In genomic region chr5:32489791-32490581, GRCh38 we compare ENCODE assay signal across 8 cellular contexts. TPM values are rescaled to one million over a fixed set of nuclear protein-coding genes. Genes with fewer than 3 reads are reported as not detected.
A peak's percentile ranks its signal among the peaks of the same experiment; 100 is the strongest.
DNase-seq lines count a peak whose midpoint lies in the region; ATAC-seq lines count a peak whose summit lies in the region.

No MANE protein-coding gene starts in this region.

- peak; percentile 75 for DNase-seq in D341Med (ENCODE audit: low spot score)
- DNase-seq in NCI-H748 treated with DMSO at 0.1 percent for 48 hours (lab: John Stamatoyannopoulos, UW): peak; percentile 100
- DNase-seq in activated CD4-positive, alpha-beta T cell treated with anti-CD3 and anti-CD28 coated beads, Interleukin-2, amount 50 U/mL, for 48 hours: peak; percentile 71 to 80
- peak; percentile 76 for DNase-seq in ecto neural progenitor cell (ENCODE audit: low spot score)
- peak; percentile 80 to 88 for DNase-seq in lung microvascular endothelial cell (ENCODE audit: low read depth in 2 of 2)
- DNase-seq in stimulated activated CD8-positive, alpha-beta memory T cell treated with anti-CD3 and anti-CD28 coated beads, Interleukin-12 subunit alpha, Interleukin-12 subunit beta, amount 100 ng/mL, for 24 hours (ENCODE audit: extremely low read depth): peak; percentile 27

- peak; percentile 49 for ATAC-seq in HG03439 (IDR thresholded peaks at IDR 0.05; ENCODE audit: unreplicated experiment)
- no peak for ATAC-seq in HG02623 (IDR thresholded peaks at IDR 0.05; ENCODE audit: unreplicated experiment)

RNA-seq across cellular contexts. Expression of gene ZFR, which starts 45.4 kb away (rescaled TPM):
- total RNA-seq in lung microvascular endothelial cell: 36.8 and 63.1 TPM in 2 replicates

Comparison
In these comparisons a context has a peak if more than half of its experiments do, and no peak if none do; other contexts are left out.
1. DNase-seq: peak in every context shown above with its lines; median percentile 100 in NCI-H748 treated with DMSO at 0.1 percent for 48 hours; 84 in lung microvascular endothelial cell; 76 in ecto neural progenitor cell; 76 in activated CD4-positive, alpha-beta T cell treated with anti-CD3 and anti-CD28 coated beads, Interleukin-2, amount 50 U/mL, for 48 hours; 75 in D341Med; 27 in stimulated activated CD8-positive, alpha-beta memory T cell treated with anti-CD3 and anti-CD28 coated beads, Interleukin-12 subunit alpha, Interleukin-12 subunit beta, amount 100 ng/mL, for 24 hours.